8 cellular contexts compared by ENCODE assay signal in genomic region chr14:68734231-68734732, GRCh38. TPM values are rescaled to one million over a fixed set of nuclear protein-coding genes. Genes with fewer than 3 reads are reported as not detected.
DNase-seq lines count a peak whose midpoint lies in the region; ATAC-seq lines count a peak whose summit lies in the region.

No MANE protein-coding gene starts in this region.

- no peaks in the 10 kb centered on the region for H4K20me1 ChIP-seq in GM23248 (ENCODE audit: insufficient read depth)

- 88 to 89% methylated on average over 6 of the region's 6 CpGs for WGBS in GM23248 (ENCODE audit: low coverage in 1 of 2, low lambda C conversion rate in 2 of 2, missing lambda C conversion rate in 2 of 2), 2 experiments

- no peak overlapping the region for H2AFZ ChIP-seq in GM23248

- peak overlapping the region; percentile 83 for H3K27ac Mint-ChIP-seq in activated naive CD8-positive, alpha-beta T cell

- H3K27me3 Mint-ChIP-seq in activated naive CD8-positive, alpha-beta T cell = no peaks in the 10 kb centered on the region

- in situ Hi-C loops in G401 (cut with HindIII; ENCODE audit: low sequenced_read_pairs) (no loop called here), GM23248 (cut with MboI) (no loop called here)

- H3K4me2 ChIP-seq in GM23248 (ENCODE audit: unreplicated experiment) = no peak overlapping the region

- no peaks in the 10 kb centered on the region for H3K9me3 ChIP-seq in GM23248 (ENCODE audit: low read depth)

- H3K27me3 ChIP-seq in GM23248 (replicated peaks; ENCODE audit: insufficient read depth) = no peaks in the 10 kb centered on the region

- H3K4me3 Mint-ChIP-seq in activated naive CD8-positive, alpha-beta T cell = peak overlapping the region; percentile 52

- ATAC-seq in GM21381 (IDR thresholded peaks at IDR 0.05; ENCODE audit: unreplicated experiment) (peak; percentile 60), HG02798 (IDR thresholded peaks at IDR 0.05; ENCODE audit: poor library complexity, unreplicated experiment) (no peak)

- H3K4me1 ChIP-seq in GM23248 (ENCODE audit: insufficient read depth) = no peaks in the 10 kb centered on the region; the same call in 1 of the 2 replicates

- H3K36me3 ChIP-seq in GM23248 (ENCODE audit: low read depth) = no peaks in the 10 kb centered on the region

- no peaks in the 10 kb centered on the region for H3K79me2 ChIP-seq in GM23248 (ENCODE audit: insufficient read depth)

- no peaks in the 10 kb centered on the region for H3K9me3 Mint-ChIP-seq in activated naive CD8-positive, alpha-beta T cell (ENCODE audit: low read depth)

- no peak overlapping the region for H3K27ac ChIP-seq in GM23248

- DNase-seq in NK-92 (lab: John Stamatoyannopoulos, UW; ENCODE audit: unreplicated experiment) = peak; percentile 8
- peak; percentile 14 for DNase-seq in stimulated activated CD4-positive, alpha-beta T cell treated with anti-CD3 and anti-CD28 coated beads, Interleukin-4, amount 100 ng/mL, for 1 hour
- DNase-seq in G401 (ENCODE audit: low spot score) = no peak
- DNase-seq in middle frontal gyrus (ENCODE audit: extremely low spot score, low spot score) = no peak
- DNase-seq in GM23248 = no peak

- no peaks in the 10 kb centered on the region for H3K9me2 ChIP-seq in GM23248 (ENCODE audit: insufficient read depth)

- H3K9ac ChIP-seq in GM23248 = no peak overlapping the region

- H3K4me1 Mint-ChIP-seq in activated naive CD8-positive, alpha-beta T cell (ENCODE audit: low read depth) = peaks cover 39% of the 10 kb centered on the region

- no peak overlapping the region for H3K4me3 ChIP-seq in GM23248

- no peaks in the 10 kb centered on the region for H3K36me3 Mint-ChIP-seq in activated naive CD8-positive, alpha-beta T cell

- no peaks in the 10 kb centered on the region for H3F3A ChIP-seq in GM23248 (ENCODE audit: insufficient read depth)

RNA-seq across cellular contexts. Expression of gene ZFP36L1, which starts 58.6 kb away (rescaled TPM):
- total RNA-seq in G401 (2014; rRNA removed; shearing (Covaris generic)) = 7.8 and 28.6 TPM in 2 replicates
- total RNA-seq in GM23248 (2014; rRNA removed; shearing (Covaris generic)) = 88.0 and 92.9 TPM in 2 replicates
- polyA plus RNA-seq in GM23248 (2016; fragmentation: Nextera tagmentation; extraction: Ambion mirVana) = 599 and 620 TPM in 2 replicates

Comparison
In these comparisons a context has a peak if more than half of its experiments do, and no peak if none do; other contexts are left out.
1. DNase-seq: peak in NK-92 (single experiment) and stimulated activated CD4-positive, alpha-beta T cell treated with anti-CD3 and anti-CD28 coated beads, Interleukin-4, amount 100 ng/mL, for 1 hour (single experiment); none in G401 (single experiment), middle frontal gyrus (single experiment) and GM23248 (single experiment).